ENCODE assay signal across 26 cellular contexts in genomic region chr5:136906545-136906944, GRCh38.
DNase-seq lines count a peak whose midpoint lies in the region; FAIRE-seq and TF ChIP-seq lines count a peak whose summit lies in the region.
"Had no signal": no experiment of that assay in that cellular context is flagged by ENCODE, and none has a peak within 500 bp of the region (broad histone marks: within the 10 kb centered on the region; RNA-seq: fewer than 3 reads in every experiment).

No MANE protein-coding gene starts in this region.

- no peaks in the 10 kb centered on the region for H3K27me3 Mint-ChIP-seq in activated CD4-positive, alpha-beta T cell treated with anti-CD3 and anti-CD28 coated beads, Interleukin-2, amount 10 ng/mL, durations not matched to agents 24 days and 14 days

- H3K4me3 ChIP-seq in H1 (ENCODE audit: extremely low read depth in 1 of 4, insufficient read depth in 2 of 4, low read depth in 3 of 4, low read length in 4 of 4) (no peak overlapping the region), kidney epithelial cell (ENCODE audit: low read depth, low read length) (no peak overlapping the region), SJCRH30 (no peak overlapping the region)
- H3K4me3 ChIP-seq: SK-N-MC had no signal

- H3K4me2 ChIP-seq in H1 (ENCODE audit: insufficient read depth in 1 of 2, low read depth in 2 of 2, low read length in 2 of 2), result no peak overlapping the region

- intact Hi-C loops in activated CD4-positive, alpha-beta T cell treated with anti-CD3 and anti-CD28 coated beads, Interleukin-2, amount 10 ng/mL, durations not matched to agents 24 days and 14 days (cut with micrococcal nuclease), result no loop called here

- no peaks in the 10 kb centered on the region for H3K9me3 Mint-ChIP-seq in activated CD4-positive, alpha-beta T cell treated with anti-CD3 and anti-CD28 coated beads, Interleukin-2, amount 10 ng/mL, durations not matched to agents 24 days and 14 days

- H3K56ac ChIP-seq in H1 (replicated peaks; ENCODE audit: insufficient read length, low read depth, low read length), result no peak overlapping the region

- no peaks in the 10 kb centered on the region for H3K23me2 ChIP-seq in H1 (ENCODE audit: low read depth, low read length)

- CTCF ChIA-PET in H1 (lab: Charles Lee; ENCODE audit: partially characterized antibody), result interaction anchor here (1.3 kb wide), 1 partner anchor 18 kb away, joined by 4 read pairs; no protein-coding TSS in a partner anchor

- peak; percentile 8 for DNase-seq in activated CD4-positive, alpha-beta T cell treated with anti-CD3 and anti-CD28 coated beads, Interleukin-2, amount 10 ng/mL, durations not matched to agents 24 days and 14 days
- DNase-seq in activated CD4-positive, alpha-beta T cell treated with anti-CD3 and anti-CD28 coated beads for 48 hours, result no peak
- DNase-seq in H1 (ENCODE audit: low read depth in 1 of 2, low spot score in 2 of 2) (no peak), kidney epithelial cell (ENCODE audit: low read depth) (peak; percentile 2), renal cortical epithelial cell (ENCODE audit: low read depth) (peak; percentile 57), glomerular visceral epithelial cell (ENCODE audit: extremely low spot score) (no peak), SJCRH30 (no peak), NCI-H2029 treated with DMSO at 0.1 percent for 48 hours (lab: John Stamatoyannopoulos, UW) (no peak)
- DNase-seq: 8988T; AML-193; C1 segment of cervical spinal cord; CD8-positive, alpha-beta T cell; DMS153; GDM1; Kasumi-1; MM.1S; NCI-H1048; NCI-H1417 treated with DMSO at 0.1 percent for 48 hours; NCI-H187; NCI-H2107; NCI-H774; OCI-M1; SHP77 had no signal

- TF ChIP-seq RAD21 in H1 (IDR thresholded peaks at IDR 0.05 in 1 of 2, conservative IDR thresholded peaks at IDR 0.05 in 1 of 2; ENCODE audit: low read depth in 2 of 2, low read length in 2 of 2), result no peak

- no peaks in the 10 kb centered on the region for H3K79me1 ChIP-seq in H1 (ENCODE audit: low read depth, low read length)

- H3K36me3 Mint-ChIP-seq in activated CD4-positive, alpha-beta T cell treated with anti-CD3 and anti-CD28 coated beads, Interleukin-2, amount 10 ng/mL, durations not matched to agents 24 days and 14 days (ENCODE audit: low read depth), result no peaks in the 10 kb centered on the region
- H3K36me3 Mint-ChIP-seq: CD8-positive, alpha-beta T cell had no signal

- H3K27me3 ChIP-seq in H1 (replicated peaks in 1 of 4; ENCODE audit: control insufficient read depth in 3 of 4, extremely low read depth in 1 of 4, insufficient read depth in 3 of 4, low read length in 3 of 4) (no peaks in the 10 kb centered on the region), kidney epithelial cell (ENCODE audit: control insufficient read depth, insufficient read depth, low read length) (no peaks in the 10 kb centered on the region), SJCRH30 (peaks cover 5% of the 10 kb centered on the region; the same call in 1 of the 2 replicates)

- no peak overlapping the region for H4K91ac ChIP-seq in H1 (replicated peaks; ENCODE audit: insufficient read length, low read length)

- no peak overlapping the region for H2BK12ac ChIP-seq in H1 (ENCODE audit: low read depth, low read length)

- no peak overlapping the region for H4K8ac ChIP-seq in H1 (ENCODE audit: extremely low read depth, insufficient read depth, low read length)

- no peak for TF ChIP-seq CTCF in H1 (IDR thresholded peaks at IDR 0.05; ENCODE audit: control extremely low read depth in 1 of 3, insufficient read depth in 1 of 3, low read depth in 1 of 3, low read length in 3 of 3)
- peak; percentile 2 for TF ChIP-seq CTCF in kidney epithelial cell (IDR thresholded peaks at IDR 0.05; ENCODE audit: insufficient read depth, low read length, poor library complexity, severe bottlenecking)

- H3K18ac ChIP-seq in H1 (ENCODE audit: extremely low read depth, low read length), result 0 out of 2 replicates have a peak overlapping the region, but pooled peaks have one; percentile 9

- no peak overlapping the region for H2BK5ac ChIP-seq in H1 (ENCODE audit: low read depth, low read length)

- POLR2A ChIA-PET in H1 (lab: Charles Lee; ENCODE audit: partially characterized antibody), result no interaction called here

- no peak overlapping the region for H2BK20ac ChIP-seq in H1 (ENCODE audit: low read length)

- no peaks in the 10 kb centered on the region for H3K9me3 ChIP-seq in H1 (ENCODE audit: insufficient read depth in 2 of 2, low read depth in 1 of 2, low read length in 1 of 2)
- no peaks in the 10 kb centered on the region for H3K9me3 ChIP-seq in SJCRH30 (replicated peaks)

- no peak for FAIRE-seq in H1 (lab: Jason Lieb, UNC)
- FAIRE-seq: GM18507, H54 had no signal

- H3K14ac ChIP-seq in H1 (ENCODE audit: insufficient read length), result no peak overlapping the region

- H4K5ac ChIP-seq in H1 (ENCODE audit: insufficient read length, low read depth, low read length), result no peak overlapping the region

- no peak overlapping the region for H3K27ac Mint-ChIP-seq in activated CD4-positive, alpha-beta T cell treated with anti-CD3 and anti-CD28 coated beads, Interleukin-2, amount 10 ng/mL, durations not matched to agents 24 days and 14 days
- H3K27ac Mint-ChIP-seq: CD8-positive, alpha-beta T cell had no signal

- no peak overlapping the region for H2BK120ac ChIP-seq in H1 (replicated peaks; ENCODE audit: low read depth, low read length)

- H2BK15ac ChIP-seq in H1 (ENCODE audit: low read length), result no peak overlapping the region

- H3K4ac ChIP-seq in H1 (replicated peaks; ENCODE audit: insufficient read length, low read depth, low read length), result no peak overlapping the region

- TF ChIP-seq POLR2A in H1 (IDR thresholded peaks at IDR 0.05; ENCODE audit: control extremely low read depth in 1 of 2, low read depth in 2 of 2, low read length in 2 of 2), result no peak

- H2AFZ ChIP-seq in H1 (ENCODE audit: low read length), result peak overlapping the region; percentile 95

- peaks cover 0 to 8% (median 1%) of the 10 kb centered on the region in 4 experiments; a peak in 3 of 7 replicates for H3K4me1 ChIP-seq in H1 (replicated peaks in 1 of 4; ENCODE audit: control insufficient read depth in 3 of 4, insufficient read depth in 4 of 4, low read length in 3 of 4)
- no peaks in the 10 kb centered on the region for H3K4me1 ChIP-seq in SJCRH30

- WGBS in H1 (ENCODE audit: extremely low coverage in 1 of 2, insufficient coverage in 1 of 2, insufficient read length in 1 of 2, insufficient replicate concordance in 2 of 2, low coverage in 1 of 2, low lambda C conversion rate in 2 of 2, missing lambda C conversion rate in 1 of 2), 2 experiments, result 93% methylated on average over 1 of the region's 1 CpG; no CpG with 5 or more reads in 1 of the 2 experiments

- H3K36me3 ChIP-seq in H1 (ENCODE audit: control insufficient read depth in 2 of 4, insufficient read depth in 4 of 4, low read length in 3 of 4) (no peaks in the 10 kb centered on the region), kidney epithelial cell (ENCODE audit: control insufficient read depth, insufficient read depth, low read length) (no peaks in the 10 kb centered on the region), SJCRH30 (no peaks in the 10 kb centered on the region)

- no peaks in the 10 kb centered on the region for H3K79me2 ChIP-seq in H1 (ENCODE audit: control insufficient read depth in 1 of 2, insufficient read depth in 2 of 2, low read length in 2 of 2)

- no peaks in the 10 kb centered on the region for H3K4me1 Mint-ChIP-seq in activated CD4-positive, alpha-beta T cell treated with anti-CD3 and anti-CD28 coated beads, Interleukin-2, amount 10 ng/mL, durations not matched to agents 24 days and 14 days

- H3K27ac ChIP-seq in H1 (ENCODE audit: low read depth, low read length) (no peak overlapping the region), SJCRH30 (no peak overlapping the region)
- H3K27ac ChIP-seq: SK-N-MC had no signal

- no peak overlapping the region for H2AK5ac ChIP-seq in H1 (ENCODE audit: low read depth, low read length)

- no peak overlapping the region for H3K9ac ChIP-seq in H1 (replicated peaks in 1 of 4; ENCODE audit: extremely low read depth in 1 of 4, low read depth in 3 of 4, low read length in 3 of 4)

- no peak overlapping the region for H3K4me3 Mint-ChIP-seq in activated CD4-positive, alpha-beta T cell treated with anti-CD3 and anti-CD28 coated beads, Interleukin-2, amount 10 ng/mL, durations not matched to agents 24 days and 14 days
- H3K4me3 Mint-ChIP-seq: CD8-positive, alpha-beta T cell had no signal

- H3K23ac ChIP-seq in H1 (ENCODE audit: insufficient read length), result no peak overlapping the region

- no peaks in the 10 kb centered on the region for H4K20me1 ChIP-seq in H1 (replicated peaks in 1 of 2; ENCODE audit: control insufficient read depth in 1 of 2, insufficient read depth in 2 of 2, low read length in 2 of 2)

- TF ChIP-seq EP300 in H1 (IDR thresholded peaks at IDR 0.05; ENCODE audit: borderline replicate concordance in 1 of 2, low read depth in 2 of 2, low read length in 2 of 2), result no peak

TF ChIP-seq in H1, 55 proteins besides CTCF, POLR2A, EP300 and RAD21:
- TF ChIP-seq NANOG (IDR thresholded peaks at IDR 0.05; ENCODE audit: insufficient read depth, low read depth, low read length, poor library complexity, severe bottlenecking) (no peak), E2F6 (IDR thresholded peaks at IDR 0.05) (no peak), RBBP5 (IDR thresholded peaks at IDR 0.05; ENCODE audit: borderline replicate concordance, low read depth, low read length) (no peak), SIX5 (IDR thresholded peaks at IDR 0.05; ENCODE audit: low read depth, low read length) (no peak), TAF7 (optimal IDR thresholded peaks at IDR 0.05; ENCODE audit: borderline replicate concordance, low read depth, low read length) (no peak), HDAC2 (IDR thresholded peaks at IDR 0.05; ENCODE audit: borderline replicate concordance in 1 of 2, low read depth in 2 of 2, low read length in 2 of 2) (no peak), SIN3A (conservative IDR thresholded peaks at IDR 0.05 in 1 of 2, IDR thresholded peaks at IDR 0.05 in 1 of 2; ENCODE audit: low read depth in 1 of 2, low read length in 2 of 2) (no peak), SP4 (IDR thresholded peaks at IDR 0.05; ENCODE audit: low read length) (no peak), JUN (IDR thresholded peaks at IDR 0.05; ENCODE audit: low read depth, low read length) (no peak), SP1 (IDR thresholded peaks at IDR 0.05; ENCODE audit: low read depth, low read length) (no peak), ASH2L (IDR thresholded peaks at IDR 0.05; ENCODE audit: low read length) (no peak)

Comparison
In these comparisons a context has a peak if more than half of its experiments do, and no peak if none do; other contexts are left out.
1. DNase-seq: peak in activated CD4-positive, alpha-beta T cell treated with anti-CD3 and anti-CD28 coated beads, Interleukin-2, amount 10 ng/mL, durations not matched to agents 24 days and 14 days (single experiment), kidney epithelial cell (single experiment) and renal cortical epithelial cell (single experiment); none in activated CD4-positive, alpha-beta T cell treated with anti-CD3 and anti-CD28 coated beads for 48 hours (single experiment), H1 (0 of 2), glomerular visceral epithelial cell (single experiment), SJCRH30 (0 of 2) and NCI-H2029 treated with DMSO at 0.1 percent for 48 hours (single experiment).